ENCODE assay signal across 10 cellular contexts in the genomic region with DNA sequence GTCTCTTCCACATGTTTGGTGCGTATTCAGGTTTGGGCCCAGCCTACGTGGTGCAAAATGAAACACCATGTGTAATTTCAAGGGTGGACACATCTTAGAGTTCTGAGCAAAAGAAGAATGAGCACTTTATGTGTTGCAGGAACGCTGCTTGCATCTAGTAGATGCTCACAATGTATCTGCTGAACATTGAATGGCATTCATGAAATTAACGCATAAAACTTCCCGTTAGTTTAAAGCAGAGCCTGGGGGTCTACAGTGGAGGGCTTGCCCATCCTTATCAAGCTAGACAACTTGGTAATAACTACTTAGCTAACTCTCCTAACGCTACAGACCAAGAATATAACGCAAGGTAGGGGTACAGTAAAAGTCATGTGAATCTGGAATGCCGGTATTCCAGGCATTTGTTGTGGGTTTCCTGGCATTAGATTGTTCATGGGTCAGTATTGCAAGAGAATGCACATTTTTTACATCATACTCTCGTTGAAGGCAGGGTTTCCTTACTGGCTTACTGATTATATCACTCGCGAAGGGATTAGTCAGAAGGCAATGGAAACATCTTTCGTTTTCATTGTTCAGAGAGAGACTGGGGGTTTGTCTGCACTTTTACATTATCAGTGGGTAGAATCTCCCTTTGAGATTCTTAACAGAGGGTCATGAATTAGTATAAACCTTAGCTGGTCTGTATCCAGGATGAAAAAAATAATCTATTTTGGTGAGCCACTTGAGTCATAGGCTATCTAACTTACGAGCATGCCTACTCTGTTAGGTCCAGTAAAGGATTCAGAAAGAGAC.
DNase-seq lines count a peak whose midpoint lies in the region; ATAC-seq, FAIRE-seq and TF ChIP-seq lines count a peak whose summit lies in the region.
"Had no signal": no experiment of that assay in that cellular context is flagged by ENCODE, and none has a peak within 500 bp of the region (broad histone marks: within the 10 kb centered on the region; RNA-seq: fewer than 3 reads in every experiment).

No MANE protein-coding gene starts in this region.

- DNase-seq in A172 (ENCODE audit: low spot score) (peak; percentile 98), H54 (ENCODE audit: insufficient read length, low spot score) (peak; percentile 51), hepatic stellate cell (ENCODE audit: low spot score) (peak; percentile 67), foreskin melanocyte (no peak)
- DNase-seq in activated T-helper 2 cell treated with anti-CD3 and anti-CD28 coated beads, Interferon-gamma antibody, Interleukin-2, Interleukin-4, amounts not matched to agents 10 μg/mL and 5 μg/mL and 100 μg/mL, durations not matched to agents 14 hours and 24 hours and 36 hours (ENCODE audit: low spot score): no peak
- DNase-seq: DMS 273 treated with DMSO at 0.1 percent for 48 hours; stimulated activated naive B cell treated with anti-CD40 and anti-IgM and Interleukin-4, amounts not matched to agents 10 μg/mL and 1 μg/mL and 100 μg/mL, for 72 hours had no signal

- no peaks in the 10 kb centered on the region for H3K9me3 Mint-ChIP-seq in activated T-helper 2 cell treated with anti-CD3 and anti-CD28 coated beads, Interferon-gamma antibody, Interleukin-2, Interleukin-4, amounts not matched to agents 10 μg/mL and 5 μg/mL and 100 μg/mL, durations not matched to agents 14 hours and 24 hours and 36 hours
- H3K9me3 Mint-ChIP-seq: stimulated activated naive B cell treated with anti-CD40 and anti-IgM and Interleukin-4, amounts not matched to agents 10 μg/mL and 1 μg/mL and 100 μg/mL, for 72 hours had no signal

- H3K27me3 Mint-ChIP-seq in activated T-helper 2 cell treated with anti-CD3 and anti-CD28 coated beads, Interferon-gamma antibody, Interleukin-2, Interleukin-4, amounts not matched to agents 10 μg/mL and 5 μg/mL and 100 μg/mL, durations not matched to agents 14 hours and 24 hours and 36 hours (ENCODE audit: low read depth): no peaks in the 10 kb centered on the region
- H3K27me3 Mint-ChIP-seq: stimulated activated naive B cell treated with anti-CD40 and anti-IgM and Interleukin-4, amounts not matched to agents 10 μg/mL and 1 μg/mL and 100 μg/mL, for 72 hours had no signal

- H3K4me1 Mint-ChIP-seq in activated T-helper 2 cell treated with anti-CD3 and anti-CD28 coated beads, Interferon-gamma antibody, Interleukin-2, Interleukin-4, amounts not matched to agents 10 μg/mL and 5 μg/mL and 100 μg/mL, durations not matched to agents 14 hours and 24 hours and 36 hours (ENCODE audit: low read depth): peaks cover 48% of the 10 kb centered on the region

- peak overlapping the region; percentile 6 for H3K4me3 Mint-ChIP-seq in activated T-helper 2 cell treated with anti-CD3 and anti-CD28 coated beads, Interferon-gamma antibody, Interleukin-2, Interleukin-4, amounts not matched to agents 10 μg/mL and 5 μg/mL and 100 μg/mL, durations not matched to agents 14 hours and 24 hours and 36 hours (ENCODE audit: low read depth)
- H3K4me3 Mint-ChIP-seq: stimulated activated naive B cell treated with anti-CD40 and anti-IgM and Interleukin-4, amounts not matched to agents 10 μg/mL and 1 μg/mL and 100 μg/mL, for 72 hours had no signal

- intact Hi-C loops in activated T-helper 2 cell treated with anti-CD3 and anti-CD28 coated beads, Interferon-gamma antibody, Interleukin-2, Interleukin-4, amounts not matched to agents 10 μg/mL and 5 μg/mL and 100 μg/mL, durations not matched to agents 14 hours and 24 hours and 36 hours (cut with micrococcal nuclease): loop anchor here (1.0 to 5.0 kb wide), 5 partner anchors 29 to 370 kb away; no protein-coding TSS in a partner anchor

- FAIRE-seq in H54 (lab: Jason Lieb, UNC): peak; percentile 89

- ATAC-seq in GM18873 (IDR thresholded peaks at IDR 0.05; ENCODE audit: low FRiP score, unreplicated experiment): no peak
- no peak for ATAC-seq in GM21717 (IDR thresholded peaks at IDR 0.05; ENCODE audit: unreplicated experiment)
- ATAC-seq in GM19467 (IDR thresholded peaks at IDR 0.05; ENCODE audit: unreplicated experiment): no peak
- ATAC-seq: stimulated activated naive B cell treated with anti-CD40 and anti-IgM and Interleukin-4, amounts not matched to agents 10 μg/mL and 1 μg/mL and 100 μg/mL, for 72 hours had no signal

- no peak for TF ChIP-seq POLR2A in H54 (IDR thresholded peaks at IDR 0.05; ENCODE audit: low read depth, low read length)

- no peaks in the 10 kb centered on the region for H3K36me3 Mint-ChIP-seq in activated T-helper 2 cell treated with anti-CD3 and anti-CD28 coated beads, Interferon-gamma antibody, Interleukin-2, Interleukin-4, amounts not matched to agents 10 μg/mL and 5 μg/mL and 100 μg/mL, durations not matched to agents 14 hours and 24 hours and 36 hours (ENCODE audit: low read depth)

- H3K27ac Mint-ChIP-seq in activated T-helper 2 cell treated with anti-CD3 and anti-CD28 coated beads, Interferon-gamma antibody, Interleukin-2, Interleukin-4, amounts not matched to agents 10 μg/mL and 5 μg/mL and 100 μg/mL, durations not matched to agents 14 hours and 24 hours and 36 hours: peak overlapping the region; percentile 65
- H3K27ac Mint-ChIP-seq: stimulated activated naive B cell treated with anti-CD40 and anti-IgM and Interleukin-4, amounts not matched to agents 10 μg/mL and 1 μg/mL and 100 μg/mL, for 72 hours had no signal

Comparison
In these comparisons a context has a peak if more than half of its experiments do, and no peak if none do; other contexts are left out.
1. DNase-seq: peak in A172 (single experiment), H54 (single experiment) and hepatic stellate cell (single experiment); none in activated T-helper 2 cell treated with anti-CD3 and anti-CD28 coated beads, Interferon-gamma antibody, Interleukin-2, Interleukin-4, amounts not matched to agents 10 μg/mL and 5 μg/mL and 100 μg/mL, durations not matched to agents 14 hours and 24 hours and 36 hours (single experiment) and foreskin melanocyte (single experiment).